ENCODE assay signal across 9 cellular contexts in the genomic region with DNA sequence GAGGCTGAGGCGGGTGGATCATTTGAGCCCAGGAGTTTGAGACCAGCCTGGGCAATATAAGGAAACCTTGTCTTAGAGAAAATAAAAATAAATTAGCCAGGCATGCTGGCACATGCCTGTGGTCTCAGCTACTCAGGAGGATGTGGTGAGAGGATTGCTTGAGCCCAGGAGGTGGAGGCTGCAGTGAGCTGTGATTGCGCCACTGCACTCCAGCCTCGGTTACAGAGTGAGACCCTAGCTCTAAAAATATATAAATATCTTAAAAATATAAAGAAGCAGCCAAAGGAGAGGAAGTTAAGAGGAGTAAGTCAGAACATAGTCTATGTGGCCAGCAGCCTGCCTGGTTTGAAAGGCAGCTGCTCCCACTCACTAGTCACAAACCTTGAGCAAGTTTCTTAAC. TPM values are rescaled to one million over a fixed set of nuclear protein-coding genes. Genes with fewer than 3 reads are reported as not detected.
DNase-seq lines count a peak whose midpoint lies in the region; ATAC-seq and TF ChIP-seq lines count a peak whose summit lies in the region.
"Had no signal": no experiment of that assay in that cellular context is flagged by ENCODE, and none has a peak within 500 bp of the region (broad histone marks: within the 10 kb centered on the region; RNA-seq: fewer than 3 reads in every experiment).

No MANE protein-coding gene starts in this region.

- H3K36me3 Mint-ChIP-seq in CD8-positive, alpha-beta T cell: peaks cover 55% of the 10 kb centered on the region

- no peaks in the 10 kb centered on the region for H3K9me3 ChIP-seq in CD8-positive, alpha-beta T cell (ENCODE audit: low read length)
- H3K9me3 ChIP-seq in Loucy (ENCODE audit: insufficient read depth, low read depth, low read length) (no peaks in the 10 kb centered on the region), adipocyte (ENCODE audit: control insufficient read depth, low read length) (no peaks in the 10 kb centered on the region)

- no peak for ATAC-seq in CD8-positive, alpha-beta T cell
- ATAC-seq in HG03378 (IDR thresholded peaks at IDR 0.05; ENCODE audit: unreplicated experiment): no peak
- no peak for ATAC-seq in HG02798 (IDR thresholded peaks at IDR 0.05; ENCODE audit: poor library complexity, unreplicated experiment)

- no peaks in the 10 kb centered on the region for H3K9me2 ChIP-seq in Loucy (replicated peaks; ENCODE audit: low read depth, low read length)

- peaks cover 22% of the 10 kb centered on the region for H4K20me1 ChIP-seq in Loucy (ENCODE audit: insufficient read depth, low read length, poor library complexity, severe bottlenecking)

- peak overlapping the region; percentile 59 for H3K9ac ChIP-seq in Loucy (ENCODE audit: low read depth, low read length, poor library complexity, severe bottlenecking)
- no peak overlapping the region for H3K9ac ChIP-seq in adipocyte (ENCODE audit: low read length)

- H3K27me3 Mint-ChIP-seq in CD8-positive, alpha-beta T cell (ENCODE audit: low read depth): no peaks in the 10 kb centered on the region

- H3K27ac ChIP-seq in CD8-positive, alpha-beta T cell (ENCODE audit: low read depth, low read length): no peak overlapping the region

- peaks cover 54% of the 10 kb centered on the region for H3K79me2 ChIP-seq in Loucy (ENCODE audit: insufficient read depth, low read length)

- no peak for DNase-seq in CD8-positive, alpha-beta T cell
- DNase-seq in adipocyte (ENCODE audit: low read depth): peak; percentile 74
- peak; percentile 70 for DNase-seq in myocyte (ENCODE audit: low read depth)
- DNase-seq in activated T-cell treated with anti-CD3 and anti-CD28 coated beads, Interleukin-2, amount 50 U/mL, for 1 hour: no peak
- no peak for DNase-seq in Ammon's horn (ENCODE audit: low spot score)
- DNase-seq: Karpas-422 had no signal

- peaks cover 59% of the 10 kb centered on the region for H3K4me1 Mint-ChIP-seq in CD8-positive, alpha-beta T cell (ENCODE audit: low read depth)

- POLR2A ChIA-PET in CD8-positive, alpha-beta T cell (lab: Charles Lee): interaction anchor here (1.5 to 1.8 kb wide), 2 partner anchors 22 to 28 kb away, joined by 3 to 6 read pairs; no protein-coding TSS in a partner anchor

- peaks cover 34% of the 10 kb centered on the region for H3K4me1 ChIP-seq in CD8-positive, alpha-beta T cell (ENCODE audit: insufficient read depth, low read length)
- H3K4me1 ChIP-seq in Loucy (ENCODE audit: insufficient read depth, low read length, poor library complexity, severe bottlenecking): peaks cover 14% of the 10 kb centered on the region
- peaks cover 6% of the 10 kb centered on the region for H3K4me1 ChIP-seq in adipocyte (ENCODE audit: control insufficient read depth, insufficient read depth, low read length)

- TF ChIP-seq CTCF in CD8-positive, alpha-beta T cell (IDR thresholded peaks at IDR 0.05): no peak
- TF ChIP-seq CTCF in Loucy (conservative IDR thresholded peaks at IDR 0.05; ENCODE audit: low read length): no peak

- peaks cover 21% of the 10 kb centered on the region for H3K36me3 ChIP-seq in CD8-positive, alpha-beta T cell (ENCODE audit: insufficient read depth, low read length)
- peaks cover 86% of the 10 kb centered on the region for H3K36me3 ChIP-seq in Loucy (ENCODE audit: insufficient read depth, low read length)
- H3K36me3 ChIP-seq in adipocyte (ENCODE audit: control insufficient read depth, insufficient read depth, low read length, severe bottlenecking): peaks cover 22% of the 10 kb centered on the region

- H3K4me2 ChIP-seq in Loucy (ENCODE audit: low read depth, low read length, poor library complexity, severe bottlenecking): no peak overlapping the region

- H2AFZ ChIP-seq in Loucy (ENCODE audit: low read length): no peak overlapping the region

- H3K27me3 ChIP-seq in CD8-positive, alpha-beta T cell (ENCODE audit: insufficient read depth, low read length): no peaks in the 10 kb centered on the region
- no peaks in the 10 kb centered on the region for H3K27me3 ChIP-seq in Loucy (ENCODE audit: insufficient read depth, low read length, poor library complexity, severe bottlenecking)
- H3K27me3 ChIP-seq in adipocyte (replicated peaks; ENCODE audit: control insufficient read depth, insufficient read depth, low read length): no peaks in the 10 kb centered on the region

- H3K4me3 ChIP-seq in CD8-positive, alpha-beta T cell (ENCODE audit: low read depth, low read length): no peak overlapping the region
- H3K4me3 ChIP-seq in Loucy (ENCODE audit: low read length, poor library complexity, severe bottlenecking) (no peak overlapping the region), adipocyte (ENCODE audit: low read length) (no peak overlapping the region)

- intact Hi-C loops in CD8-positive, alpha-beta T cell (cut with DNase I, micrococcal nuclease): loop anchor here in 1 of 2 experiments (1.0 kb wide), 1 partner anchor 8 kb away; no protein-coding TSS in a partner anchor

- no peak overlapping the region for H3K4me3 Mint-ChIP-seq in CD8-positive, alpha-beta T cell

- H3F3A ChIP-seq in Loucy (ENCODE audit: low read depth): peaks cover 9% of the 10 kb centered on the region; the same call in 1 of the 2 replicates

- no peaks in the 10 kb centered on the region for H3K9me3 Mint-ChIP-seq in CD8-positive, alpha-beta T cell

- peak overlapping the region; percentile 66 for H3K27ac Mint-ChIP-seq in CD8-positive, alpha-beta T cell

- CTCF ChIA-PET in CD8-positive, alpha-beta T cell (lab: Charles Lee): interaction anchor here (0.9 to 2.4 kb wide), 5 partner anchors 32 to 100 kb away, joined by 3 to 9 read pairs (median 6); a partner anchor contains a TSS

RNA-seq across cellular contexts. Expression of a gene that starts 4.5 kb away (rescaled TPM):
- 1 to 10 TPM; 7.4 to 8.2 TPM for total RNA-seq in CD8-positive, alpha-beta T cell
- 32.8 and 34.9 TPM in 2 replicates for total RNA-seq in myocyte
- 36.7 TPM for polyA plus RNA-seq in myocyte (2012)

RNA-seq across cellular contexts. Expression of a gene that starts 31.9 kb away (rescaled TPM):
- 10 to 100 TPM; 21.9 to 30.0 TPM for total RNA-seq in CD8-positive, alpha-beta T cell
- total RNA-seq in myocyte: 5.6 and 10.1 TPM in 2 replicates
- 10.4 TPM for polyA plus RNA-seq in myocyte (2012)

Comparison
In these comparisons a context has a peak if more than half of its experiments do, and no peak if none do; other contexts are left out.
1. DNase-seq: peak in adipocyte (single experiment) and myocyte (single experiment); none in CD8-positive, alpha-beta T cell (0 of 7), activated T-cell treated with anti-CD3 and anti-CD28 coated beads, Interleukin-2, amount 50 U/mL, for 1 hour (single experiment) and Ammon's horn (single experiment).